In genomic region chr19:16293133-16294085, GRCh38 we compare ENCODE assay signal across 9 cellular contexts. TPM values are rescaled to one million over a fixed set of nuclear protein-coding genes. Genes with fewer than 3 reads are reported as not detected.
DNase-seq lines count a peak whose midpoint lies in the region; ATAC-seq and TF ChIP-seq lines count a peak whose summit lies in the region.
"Had no signal": no experiment of that assay in that cellular context is flagged by ENCODE, and none has a peak within 500 bp of the region (broad histone marks: within the 10 kb centered on the region; RNA-seq: fewer than 3 reads in every experiment).

No MANE protein-coding gene starts in this region.

- H3K9me3 ChIP-seq in muscle layer of duodenum (ENCODE audit: control insufficient read depth in 1 of 2, low read length in 2 of 2) = no peaks in the 10 kb centered on the region

- no peak overlapping the region for H3K27ac Mint-ChIP-seq in activated CD4-positive, alpha-beta T cell treated with anti-CD3 and anti-CD28 coated beads for 36 hours
- H3K27ac Mint-ChIP-seq in effector memory CD8-positive, alpha-beta T cell = no peak overlapping the region

- H3K9me3 Mint-ChIP-seq in activated CD4-positive, alpha-beta T cell treated with anti-CD3 and anti-CD28 coated beads for 36 hours (ENCODE audit: low read depth) = no peaks in the 10 kb centered on the region
- no peaks in the 10 kb centered on the region for H3K9me3 Mint-ChIP-seq in effector memory CD8-positive, alpha-beta T cell

- H3K27me3 ChIP-seq in muscle layer of duodenum (ENCODE audit: low read depth, low read length) = no peaks in the 10 kb centered on the region

- TF ChIP-seq CTCF in AG09309 (IDR thresholded peaks at IDR 0.05; ENCODE audit: control insufficient read depth, insufficient read depth, low read depth, low read length, missing control alignments) = no peak

- DNase-seq in AG09309 (ENCODE audit: low read depth) = peak; percentile 96
- peak; percentile 7 for DNase-seq in NCI-H460 (ENCODE audit: extremely low read depth, low read depth)
- DNase-seq in dermis microvascular lymphatic vessel endothelial cell (ENCODE audit: low read depth in 2 of 2) = peak; percentile 70 to 82
- no peak for DNase-seq in 8988T
- DNase-seq in activated CD4-positive, alpha-beta T cell treated with anti-CD3 and anti-CD28 coated beads for 36 hours = no peak
- DNase-seq in effector memory CD8-positive, alpha-beta T cell = no peak
- DNase-seq in NCI-H1930 (lab: John Stamatoyannopoulos, UW) = no peak
- DNase-seq: NCI-H2171 had no signal

- no peaks in the 10 kb centered on the region for H3K27me3 Mint-ChIP-seq in activated CD4-positive, alpha-beta T cell treated with anti-CD3 and anti-CD28 coated beads for 36 hours
- H3K27me3 Mint-ChIP-seq in effector memory CD8-positive, alpha-beta T cell = no peaks in the 10 kb centered on the region

- no peak overlapping the region for H3K4me3 Mint-ChIP-seq in activated CD4-positive, alpha-beta T cell treated with anti-CD3 and anti-CD28 coated beads for 36 hours
- no peak overlapping the region for H3K4me3 Mint-ChIP-seq in effector memory CD8-positive, alpha-beta T cell

- ATAC-seq in activated CD4-positive, alpha-beta T cell treated with anti-CD3 and anti-CD28 coated beads for 36 hours = no peak
- ATAC-seq in effector memory CD8-positive, alpha-beta T cell (replicated peaks) = no peak

- intact Hi-C loops in activated CD4-positive, alpha-beta T cell treated with anti-CD3 and anti-CD28 coated beads for 36 hours (cut with DNase I, micrococcal nuclease) = no loop called here

- H3K36me3 ChIP-seq in muscle layer of duodenum (ENCODE audit: control insufficient read depth in 1 of 2, insufficient read depth in 2 of 2, low read length in 2 of 2) = no peaks in the 10 kb centered on the region

- H3K4me1 Mint-ChIP-seq in activated CD4-positive, alpha-beta T cell treated with anti-CD3 and anti-CD28 coated beads for 36 hours = peaks cover 2% of the 10 kb centered on the region
- peaks cover 5 to 6% of the 10 kb centered on the region in 2 donors for H3K4me1 Mint-ChIP-seq in effector memory CD8-positive, alpha-beta T cell (ENCODE audit: low read depth in 2 of 2)

- H3K4me3 ChIP-seq in AG09309 (ENCODE audit: control insufficient read depth, low read depth, low read length) (peak overlapping the region; percentile 53), muscle layer of duodenum (ENCODE audit: low read depth in 1 of 2, low read length in 2 of 2) (peak overlapping the region; percentile 27 to 33)

- no peaks in the 10 kb centered on the region for H3K36me3 Mint-ChIP-seq in activated CD4-positive, alpha-beta T cell treated with anti-CD3 and anti-CD28 coated beads for 36 hours (ENCODE audit: low read depth)
- H3K36me3 Mint-ChIP-seq in effector memory CD8-positive, alpha-beta T cell (ENCODE audit: insufficient read depth) = no peaks in the 10 kb centered on the region

- peak overlapping the region; percentile 81 for H3K27ac ChIP-seq in muscle layer of duodenum (ENCODE audit: low read length)

- H3K4me1 ChIP-seq in muscle layer of duodenum (ENCODE audit: control insufficient read depth in 1 of 2, insufficient read depth in 2 of 2, low read length in 2 of 2) = peaks cover 0 to 9% of the 10 kb centered on the region in 2 donors

- POLR2A ChIA-PET in activated CD4-positive, alpha-beta T cell treated with anti-CD3 and anti-CD28 coated beads for 36 hours (lab: Charles Lee) = no interaction called here

- CTCF ChIA-PET in activated CD4-positive, alpha-beta T cell treated with anti-CD3 and anti-CD28 coated beads for 36 hours (lab: Charles Lee) = no interaction called here

RNA-seq across cellular contexts. Expression of gene KLF2, which starts 31.2 kb away (rescaled TPM):
- total RNA-seq in NCI-H460 (2014; rRNA removed; shearing (Covaris generic)) = 13.5 and 16.8 TPM in 2 replicates
- polyA plus RNA-seq in NCI-H460 (2014; cell fraction: nucleus; rRNA removed) = 8.2 and 11.3 TPM in 2 replicates
- 2.4 and 2.8 TPM in 2 replicates for total RNA-seq in dermis microvascular lymphatic vessel endothelial cell
- total RNA-seq in activated CD4-positive, alpha-beta T cell treated with anti-CD3 and anti-CD28 coated beads for 36 hours = under 1 TPM; 0.57 to 0.90 TPM

Comparison
In these comparisons a context has a peak if more than half of its experiments do, and no peak if none do; other contexts are left out.
1. DNase-seq: peak in AG09309 (single experiment), NCI-H460 (single experiment) and dermis microvascular lymphatic vessel endothelial cell (2 of 2); none in 8988T (single experiment), activated CD4-positive, alpha-beta T cell treated with anti-CD3 and anti-CD28 coated beads for 36 hours (single experiment), effector memory CD8-positive, alpha-beta T cell (0 of 3) and NCI-H1930 (0 of 2).